ENCODE assay signal across 8 cellular contexts in the genomic region with DNA sequence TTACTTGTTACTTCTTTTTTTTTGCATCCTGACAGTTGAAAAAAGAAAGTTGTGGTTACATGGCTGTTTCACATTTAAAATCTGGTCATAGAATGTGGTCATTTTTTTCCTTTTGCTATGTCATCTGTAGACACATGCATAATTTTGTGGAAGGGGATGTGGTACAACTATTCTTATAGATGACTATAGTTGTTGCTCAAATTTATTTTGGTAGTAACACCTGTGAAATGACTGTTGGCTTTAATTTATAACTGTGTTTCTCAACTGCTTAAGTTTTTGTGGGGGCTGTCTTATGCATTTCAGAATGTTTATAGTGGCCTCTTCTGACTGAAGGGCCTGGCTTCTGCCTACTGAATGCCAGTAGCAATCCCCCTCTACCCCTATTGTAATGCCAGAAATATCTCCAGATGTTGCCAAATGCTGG.
DNase-seq lines count a peak whose midpoint lies in the region; ATAC-seq lines count a peak whose summit lies in the region.

No MANE protein-coding gene starts in this region.

- no peak overlapping the region for H3K4me3 Mint-ChIP-seq in activated T-cell treated with anti-CD3 and anti-CD28 coated beads, Interleukin-2, amount 50 U/mL, for 24 hours
- H3K4me3 Mint-ChIP-seq in stimulated activated effector memory CD8-positive, alpha-beta T cell treated with anti-CD3 and anti-CD28 coated beads, Interleukin-12 subunit alpha, Interleukin-12 subunit beta, amount 100 ng/mL, for 72 hours: no peak overlapping the region

- peaks cover 9% of the 10 kb centered on the region for H3K9me3 Mint-ChIP-seq in activated T-cell treated with anti-CD3 and anti-CD28 coated beads, Interleukin-2, amount 50 U/mL, for 24 hours
- peaks cover 5% of the 10 kb centered on the region for H3K9me3 Mint-ChIP-seq in stimulated activated effector memory CD8-positive, alpha-beta T cell treated with anti-CD3 and anti-CD28 coated beads, Interleukin-12 subunit alpha, Interleukin-12 subunit beta, amount 100 ng/mL, for 72 hours

- DNase-seq in activated T-cell treated with anti-CD3 and anti-CD28 coated beads, Interleukin-2, amount 50 U/mL, for 24 hours: no peak
- DNase-seq in activated T-cell treated with anti-CD3 and anti-CD28 coated beads, Interleukin-2, amount 50 U/mL, for 1 hour: no peak
- DNase-seq in MV-4-11 (lab: John Stamatoyannopoulos, UW): peak; percentile 100
- DNase-seq in stimulated activated effector memory CD8-positive, alpha-beta T cell treated with anti-CD3 and anti-CD28 coated beads, Interleukin-12 subunit alpha, Interleukin-12 subunit beta, amount 100 ng/mL, for 72 hours (ENCODE audit: low spot score in 2 of 2): no peak
- DNase-seq in cortex of kidney (lab: John Stamatoyannopoulos, UW): no peak
- no peak for DNase-seq in AG08395 (ENCODE audit: low spot score)
- DNase-seq in NCI-H1930 (lab: John Stamatoyannopoulos, UW): no peak

- no peaks in the 10 kb centered on the region for H3K27me3 Mint-ChIP-seq in activated T-cell treated with anti-CD3 and anti-CD28 coated beads, Interleukin-2, amount 50 U/mL, for 24 hours

- H3K4me1 Mint-ChIP-seq in activated T-cell treated with anti-CD3 and anti-CD28 coated beads, Interleukin-2, amount 50 U/mL, for 24 hours (ENCODE audit: low read depth): peaks cover 24% of the 10 kb centered on the region
- H3K4me1 Mint-ChIP-seq in stimulated activated effector memory CD8-positive, alpha-beta T cell treated with anti-CD3 and anti-CD28 coated beads, Interleukin-12 subunit alpha, Interleukin-12 subunit beta, amount 100 ng/mL, for 72 hours: peaks cover 21% of the 10 kb centered on the region

- ATAC-seq in HG02870 (IDR thresholded peaks at IDR 0.05; ENCODE audit: unreplicated experiment): peak; percentile 98
- ATAC-seq in stimulated activated effector memory CD8-positive, alpha-beta T cell treated with anti-CD3 and anti-CD28 coated beads, Interleukin-12 subunit alpha, Interleukin-12 subunit beta, amount 100 ng/mL, for 72 hours: peak; percentile 100

- peaks cover 77% of the 10 kb centered on the region for H3K36me3 Mint-ChIP-seq in activated T-cell treated with anti-CD3 and anti-CD28 coated beads, Interleukin-2, amount 50 U/mL, for 24 hours (ENCODE audit: low read depth)
- H3K36me3 Mint-ChIP-seq in stimulated activated effector memory CD8-positive, alpha-beta T cell treated with anti-CD3 and anti-CD28 coated beads, Interleukin-12 subunit alpha, Interleukin-12 subunit beta, amount 100 ng/mL, for 72 hours: peaks cover 89% of the 10 kb centered on the region

- H3K27ac Mint-ChIP-seq in activated T-cell treated with anti-CD3 and anti-CD28 coated beads, Interleukin-2, amount 50 U/mL, for 24 hours: peak overlapping the region; percentile 66
- peak overlapping the region; percentile 4 for H3K27ac Mint-ChIP-seq in stimulated activated effector memory CD8-positive, alpha-beta T cell treated with anti-CD3 and anti-CD28 coated beads, Interleukin-12 subunit alpha, Interleukin-12 subunit beta, amount 100 ng/mL, for 72 hours
